In genomic region chr1:39178541-39179431, GRCh38 we compare ENCODE assay signal across 13 cellular contexts. TPM values are rescaled to one million over a fixed set of nuclear protein-coding genes. Genes with fewer than 3 reads are reported as not detected.
DNase-seq lines count a peak whose midpoint lies in the region; ATAC-seq and TF ChIP-seq lines count a peak whose summit lies in the region.
"Had no signal": no experiment of that assay in that cellular context is flagged by ENCODE, and none has a peak within 500 bp of the region (broad histone marks: within the 10 kb centered on the region; RNA-seq: fewer than 3 reads in every experiment).

No MANE protein-coding gene starts in this region.

- H3K27me3 Mint-ChIP-seq in endodermal cell (ENCODE audit: insufficient read depth): no peaks in the 10 kb centered on the region
- H3K27me3 Mint-ChIP-seq: central memory CD8-positive, alpha-beta T cell had no signal

- H3K4me3 ChIP-seq in ACC112 (ENCODE audit: low read depth, low read length) (peak overlapping the region; percentile 29; the same call in 1 of the 2 replicates), MG63 (no peak overlapping the region; the same call in 1 of the 2 replicates), endodermal cell (ENCODE audit: low read length) (no peak overlapping the region), mucosa of stomach (ENCODE audit: low read length) (no peak overlapping the region)

- H3K9ac ChIP-seq in endodermal cell (ENCODE audit: extremely low read depth, low read length, poor library complexity, severe bottlenecking): peak overlapping the region; percentile 0
- H3K9ac ChIP-seq in mucosa of stomach (ENCODE audit: low read length): peak overlapping the region; percentile 7

- H3K27me3 ChIP-seq in ACC112 (ENCODE audit: insufficient read depth, low read length) (no peaks in the 10 kb centered on the region), MG63 (no peaks in the 10 kb centered on the region), endodermal cell (ENCODE audit: control insufficient read depth, insufficient read depth, low read length, poor library complexity, severe bottlenecking) (no peaks in the 10 kb centered on the region), mucosa of stomach (ENCODE audit: control insufficient read depth, insufficient read depth, low read length) (no peaks in the 10 kb centered on the region)
- H3K27me3 ChIP-seq: BE2C had no signal

- intact Hi-C loops in posterior cingulate gyrus (cut with DNase I): no loop called here

- H3K9me3 Mint-ChIP-seq in endodermal cell: no peaks in the 10 kb centered on the region
- H3K9me3 Mint-ChIP-seq: central memory CD8-positive, alpha-beta T cell had no signal

- peak overlapping the region; percentile 50 for H3K27ac Mint-ChIP-seq in endodermal cell

- H3K36me3 Mint-ChIP-seq in endodermal cell (ENCODE audit: low read depth): peaks cover 6% of the 10 kb centered on the region

- H3K9me3 ChIP-seq in MG63 (no peaks in the 10 kb centered on the region), endodermal cell (ENCODE audit: control insufficient read depth, low read length) (no peaks in the 10 kb centered on the region), mucosa of stomach (ENCODE audit: control insufficient read depth, low read length) (no peaks in the 10 kb centered on the region)
- H3K9me3 ChIP-seq: BE2C had no signal

- ATAC-seq in HG03045 (IDR thresholded peaks at IDR 0.05; ENCODE audit: unreplicated experiment) (no peak), HG02885 (IDR thresholded peaks at IDR 0.05; ENCODE audit: poor library complexity, unreplicated experiment) (no peak)

- H3K4me1 Mint-ChIP-seq in endodermal cell: peaks cover 45% of the 10 kb centered on the region

- H2AFZ ChIP-seq in ACC112 (ENCODE audit: low read length, unreplicated experiment): no peak overlapping the region

- WGBS in endodermal cell (ENCODE audit: insufficient coverage in 1 of 2, insufficient read length in 1 of 2), 2 experiments: 58 to 79% methylated on average over 3 to 6 of the region's 6 CpGs

- H3K79me2 ChIP-seq in ACC112 (ENCODE audit: control insufficient read depth, insufficient read depth, low read length, unreplicated experiment): peaks cover 42% of the 10 kb centered on the region

- peak overlapping the region; percentile 38 for H3K27ac ChIP-seq in ACC112 (ENCODE audit: low read depth, low read length)
- peak overlapping the region; percentile 42 for H3K27ac ChIP-seq in endodermal cell (ENCODE audit: low read depth, low read length)

- DNase-seq in MG63 (peak; percentile 74), endodermal cell (no peak), GF-D8 (lab: John Stamatoyannopoulos, UW) (no peak), posterior cingulate gyrus (no peak)
- DNase-seq: activated CD4-positive, CD25-positive, alpha-beta regulatory T cell; BE2C; midbrain; NCI-H2029 treated with DMSO at 0.1 percent for 48 hours had no signal

- TF ChIP-seq CTCF in endodermal cell (conservative IDR thresholded peaks at IDR 0.05): no peak

- H3K36me3 ChIP-seq in ACC112 (ENCODE audit: insufficient read depth, low read length) (no peaks in the 10 kb centered on the region), MG63 (no peaks in the 10 kb centered on the region), endodermal cell (ENCODE audit: control insufficient read depth, insufficient read depth, low read length) (no peaks in the 10 kb centered on the region), mucosa of stomach (ENCODE audit: control insufficient read depth, insufficient read depth, low read length) (no peaks in the 10 kb centered on the region)
- H3K36me3 ChIP-seq: BE2C had no signal

- peaks cover 56% of the 10 kb centered on the region for H3K4me1 ChIP-seq in ACC112 (ENCODE audit: control insufficient read depth, insufficient read depth, low read length, unreplicated experiment)
- H3K4me1 ChIP-seq in endodermal cell (ENCODE audit: control insufficient read depth, insufficient read depth, low read length): peaks cover 18% of the 10 kb centered on the region
- H3K4me1 ChIP-seq in mucosa of stomach (ENCODE audit: control insufficient read depth, insufficient read depth, low read length): peaks cover 22% of the 10 kb centered on the region
- H3K4me1 ChIP-seq: BE2C had no signal

- H3K4me3 Mint-ChIP-seq in endodermal cell: no peak overlapping the region
- H3K4me3 Mint-ChIP-seq: central memory CD8-positive, alpha-beta T cell had no signal

RNA-seq across cellular contexts. Expression of gene MACF1, which starts 25.7 kb away (rescaled TPM):
- 51.9 and 68.1 TPM in 2 replicates for total RNA-seq in MG63 (2014; rRNA removed; shearing (Covaris generic); ENCODE audit: low replicate concordance)
- 100 to 1,000 TPM; 214 to 251 TPM for total RNA-seq in endodermal cell
- polyA plus RNA-seq in endodermal cell (2013, experiment 1 of 2): 89.7 TPM
- 102 TPM for polyA plus RNA-seq in endodermal cell (2013, experiment 2 of 2)
